ENCODE assay signal across 9 cellular contexts in the genomic region with DNA sequence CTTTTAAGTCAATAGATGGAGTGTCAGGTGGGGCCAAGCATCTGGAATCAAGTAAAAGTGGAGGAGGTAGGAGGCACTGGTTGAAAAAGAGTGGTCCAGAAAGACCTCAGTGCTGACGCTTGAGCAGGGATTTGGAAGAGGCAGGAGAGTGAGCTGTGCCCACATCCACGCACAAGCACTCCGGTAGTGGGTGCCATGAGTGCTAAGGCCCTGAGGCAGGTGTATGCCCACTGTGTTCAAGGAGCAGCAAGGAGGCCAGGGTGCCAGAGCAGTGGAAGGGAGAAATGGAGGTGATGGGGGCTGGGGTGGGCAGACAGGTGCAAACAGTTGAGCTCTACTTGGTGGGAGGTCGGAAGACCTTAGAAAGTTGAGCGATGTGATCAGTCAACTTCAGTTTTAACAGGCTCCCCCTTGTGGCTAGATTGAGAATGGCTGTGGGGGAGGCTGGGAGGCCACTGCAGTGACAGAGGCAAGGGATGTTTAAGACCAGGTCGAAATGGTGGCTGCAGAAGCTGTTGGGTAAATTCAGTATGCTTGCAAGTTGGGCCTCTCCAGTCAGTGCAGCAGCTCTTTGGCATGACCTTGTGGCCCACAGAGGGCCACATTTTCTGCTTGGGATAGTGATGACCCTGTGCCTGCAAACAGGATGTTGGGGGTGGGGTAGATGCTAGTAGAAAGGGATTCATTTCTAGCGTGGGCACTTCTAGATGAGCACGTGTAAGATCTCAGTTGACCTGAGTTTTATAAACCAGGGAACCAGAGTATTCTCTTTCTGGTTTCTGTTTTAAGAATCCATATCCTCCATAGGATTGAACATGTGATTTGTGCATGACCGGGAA. TPM values are rescaled to one million over a fixed set of nuclear protein-coding genes. Genes with fewer than 3 reads are reported as not detected.
DNase-seq lines count a peak whose midpoint lies in the region; ATAC-seq and TF ChIP-seq lines count a peak whose summit lies in the region.
"Had no signal": no experiment of that assay in that cellular context is flagged by ENCODE, and none has a peak within 500 bp of the region (broad histone marks: within the 10 kb centered on the region; RNA-seq: fewer than 3 reads in every experiment).

No MANE protein-coding gene starts in this region.

- H3K36me3 ChIP-seq in left lung = no peaks in the 10 kb centered on the region

- H3K27me3 ChIP-seq in left lung = no peaks in the 10 kb centered on the region

- H3K4me3 ChIP-seq in cardiac fibroblast (replicated peaks in 1 of 2; ENCODE audit: low read depth in 2 of 2, low read length in 2 of 2) (no peak overlapping the region), left lung (no peak overlapping the region)

- peaks cover 0 to 4% of the 10 kb centered on the region in 2 donors for H3K4me1 ChIP-seq in left lung

- ATAC-seq in left lung (peak; percentile 78), HG02870 (IDR thresholded peaks at IDR 0.05; ENCODE audit: unreplicated experiment) (no peak), HG03442 (IDR thresholded peaks at IDR 0.05; ENCODE audit: unreplicated experiment) (no peak)

- intact Hi-C loops in left lung (cut with DNase I) = no loop called here

- no peaks in the 10 kb centered on the region for H3K9me3 ChIP-seq in left lung

- DNase-seq in GM10266 (ENCODE audit: extremely low spot score) (peak; percentile 43), LHCN-M2 (ENCODE audit: low read depth) (peak; percentile 18), cardiac fibroblast (ENCODE audit: low read depth in 2 of 2) (peak; percentile 53 to 58), left lung (peak in 1 of 2 donors; percentile 49)
- DNase-seq in activated CD4-positive, CD25-positive, alpha-beta regulatory T cell treated with anti-CD3 and anti-CD28 coated beads, Interleukin-2, amount 50 U/mL, for 16 hours (ENCODE audit: low read depth, low spot score) = peak; percentile 60
- DNase-seq in stimulated activated CD8-positive, alpha-beta memory T cell treated with anti-CD3 and anti-CD28 coated beads, Interleukin-12 subunit alpha, Interleukin-12 subunit beta, amount 100 ng/mL, for 24 hours (ENCODE audit: extremely low read depth) = peak; percentile 25

- peak; percentile 62 for TF ChIP-seq CTCF in GM10266 (IDR thresholded peaks at IDR 0.05; ENCODE audit: control insufficient read depth, insufficient read depth, low read depth, missing control alignments)
- peak; percentile 72 for TF ChIP-seq CTCF in cardiac fibroblast (IDR thresholded peaks at IDR 0.05; ENCODE audit: low read depth, low read length)
- peak; percentile 77 to 84 for TF ChIP-seq CTCF in left lung (IDR thresholded peaks at IDR 0.05)

- H3K27ac ChIP-seq in left lung = no peak overlapping the region

RNA-seq across cellular contexts. Expression of gene TKTL1, which starts 12.7 kb away (rescaled TPM):
- total RNA-seq in LHCN-M2 (2014; rRNA removed) (not detected in 2 replicates), left lung (under 1 TPM in 1 of 2 donors, not detected in 1; 0.47 TPM)
- polyA plus RNA-seq in LHCN-M2 (2012) = not detected
- polyA plus RNA-seq: esophagus had no signal

RNA-seq across cellular contexts. Expression of gene TEX28, which starts 13.4 kb away (rescaled TPM):
- not detected in 2 replicates for total RNA-seq in LHCN-M2 (2014; rRNA removed)
- not detected for polyA plus RNA-seq in LHCN-M2 (2012)
- not detected for total RNA-seq in left lung
- polyA plus RNA-seq: esophagus had no signal

RNA-seq across cellular contexts. Expression of gene OPN1MW3, which starts 50.9 kb away (rescaled TPM):
- total RNA-seq in LHCN-M2 (2014; rRNA removed) (not detected in 2 replicates), left lung (not detected)
- not detected for polyA plus RNA-seq in LHCN-M2 (2012)
- polyA plus RNA-seq: esophagus had no signal
